ENCODE assay signal across 9 cellular contexts in the genomic region with DNA sequence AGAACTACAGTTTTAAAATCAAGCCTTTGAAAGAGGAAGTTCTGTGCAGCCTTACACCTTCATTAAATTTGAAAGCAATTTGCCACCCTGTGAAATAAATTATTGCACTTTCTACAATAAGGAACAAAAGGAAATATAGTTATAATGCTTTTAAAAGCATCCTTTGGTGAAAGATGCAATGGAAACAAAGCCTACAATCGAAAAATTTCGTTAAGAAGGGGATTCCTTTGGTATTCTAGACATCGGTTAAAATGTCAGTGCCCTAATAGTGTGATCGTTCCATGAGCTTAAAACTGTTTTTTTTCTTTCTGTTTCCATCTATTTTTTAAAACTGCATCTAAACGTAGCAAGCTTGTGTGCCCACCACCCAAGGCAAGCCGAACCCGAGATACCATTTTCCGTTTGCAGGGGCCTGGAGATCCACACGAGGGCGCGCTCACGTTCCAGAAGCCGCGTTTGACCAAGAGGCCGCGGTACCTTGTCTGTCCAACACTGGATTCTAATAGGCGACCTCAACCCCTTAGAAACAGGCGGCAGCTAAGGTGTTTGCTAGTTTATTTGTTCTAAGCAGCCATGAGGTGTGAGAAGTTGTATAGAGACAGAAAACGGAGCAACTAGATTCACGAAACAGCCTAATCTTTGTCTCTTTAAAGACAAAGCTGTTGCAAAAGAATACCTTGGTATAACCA. TPM values are rescaled to one million over a fixed set of nuclear protein-coding genes. Genes with fewer than 3 reads are reported as not detected.
A peak's percentile ranks its signal among the peaks of the same experiment; 100 is the strongest.
DNase-seq lines count a peak whose midpoint lies in the region; ATAC-seq and TF ChIP-seq lines count a peak whose summit lies in the region.
"Had no signal": no experiment of that assay in that cellular context is flagged by ENCODE, and none has a peak within 500 bp of the region (broad histone marks: within the 10 kb centered on the region; RNA-seq: fewer than 3 reads in every experiment).

No MANE protein-coding gene starts in this region.

- no peak for TF ChIP-seq POLR2A in right lobe of liver (IDR thresholded peaks at IDR 0.05)

- peaks cover 8 to 88% of the 10 kb centered on the region in 2 donors for H3K27me3 ChIP-seq in right lobe of liver

- no peak overlapping the region for H3K27ac ChIP-seq in right lobe of liver
- H3K27ac ChIP-seq: skin epidermis had no signal

- intact Hi-C loops in activated CD4-positive, alpha-beta T cell treated with anti-CD3 and anti-CD28 coated beads for 36 hours (cut with DNase I, micrococcal nuclease) = loop anchor here in 1 of 2 experiments (5.0 kb wide), 2 partner anchors 34 to 51 kb away; no protein-coding TSS in a partner anchor
- intact Hi-C loops in right lobe of liver (cut with DNase I) = no loop called here
- intact Hi-C loops in activated T-helper 2 cell treated with anti-CD3 and anti-CD28 coated beads, Interferon-gamma antibody, Interleukin-2, Interleukin-4, amounts not matched to agents 10 μg/mL and 5 μg/mL and 100 μg/mL, durations not matched to agents 14 hours and 24 hours and 36 hours (cut with micrococcal nuclease) = loop anchor here (2.0 kb wide), 3 partner anchors 14 to 32 kb away; a partner anchor contains a TSS

- no peak overlapping the region for H3K4me3 ChIP-seq in WI38 (ENCODE audit: low read depth, low read length)
- H3K4me3 ChIP-seq in right lobe of liver = no peak overlapping the region
- H3K4me3 ChIP-seq: skin epidermis had no signal

- H3K36me3 Mint-ChIP-seq in activated CD4-positive, alpha-beta T cell treated with anti-CD3 and anti-CD28 coated beads for 36 hours (ENCODE audit: low read depth) = no peaks in the 10 kb centered on the region
- H3K36me3 Mint-ChIP-seq in activated T-helper 2 cell treated with anti-CD3 and anti-CD28 coated beads, Interferon-gamma antibody, Interleukin-2, Interleukin-4, amounts not matched to agents 10 μg/mL and 5 μg/mL and 100 μg/mL, durations not matched to agents 14 hours and 24 hours and 36 hours (ENCODE audit: low read depth) = peaks cover 4% of the 10 kb centered on the region

- 7% methylated on average over 20 of the region's 20 CpGs for WGBS in right lobe of liver (ENCODE audit: insufficient coverage, low coverage, low lambda C conversion rate, missing lambda C conversion rate)

- CTCF ChIA-PET in activated CD4-positive, alpha-beta T cell treated with anti-CD3 and anti-CD28 coated beads for 36 hours (lab: Charles Lee) = interaction anchor here (0.5 to 2.7 kb wide), 11 partner anchors 9 to 1038 kb away, joined by 3 to 20 read pairs (median 5); no protein-coding TSS in a partner anchor

- H3K36me3 ChIP-seq in right lobe of liver = no peaks in the 10 kb centered on the region

- no peak overlapping the region for H3K4me3 Mint-ChIP-seq in activated CD4-positive, alpha-beta T cell treated with anti-CD3 and anti-CD28 coated beads for 36 hours
- H3K4me3 Mint-ChIP-seq in activated T-helper 2 cell treated with anti-CD3 and anti-CD28 coated beads, Interferon-gamma antibody, Interleukin-2, Interleukin-4, amounts not matched to agents 10 μg/mL and 5 μg/mL and 100 μg/mL, durations not matched to agents 14 hours and 24 hours and 36 hours (ENCODE audit: low read depth) = no peak overlapping the region

- H3K4me1 Mint-ChIP-seq in activated CD4-positive, alpha-beta T cell treated with anti-CD3 and anti-CD28 coated beads for 36 hours = peaks cover 13% of the 10 kb centered on the region
- H3K4me1 Mint-ChIP-seq in activated T-helper 2 cell treated with anti-CD3 and anti-CD28 coated beads, Interferon-gamma antibody, Interleukin-2, Interleukin-4, amounts not matched to agents 10 μg/mL and 5 μg/mL and 100 μg/mL, durations not matched to agents 14 hours and 24 hours and 36 hours (ENCODE audit: low read depth) = peaks cover 6% of the 10 kb centered on the region

- peak; percentile 73 for TF ChIP-seq CTCF in WI38 (IDR thresholded peaks at IDR 0.05; ENCODE audit: low read depth, low read length)
- TF ChIP-seq CTCF in right lobe of liver (IDR thresholded peaks at IDR 0.05) = peak; percentile 16 to 65 (median 52)

- H3K4me1 ChIP-seq in right lobe of liver = peaks cover 0 to 8% (median 0%) of the 10 kb centered on the region in 4 donors

- H3K9me3 ChIP-seq in right lobe of liver = no peaks in the 10 kb centered on the region

- peaks cover 70% of the 10 kb centered on the region for H3K27me3 Mint-ChIP-seq in activated CD4-positive, alpha-beta T cell treated with anti-CD3 and anti-CD28 coated beads for 36 hours
- peaks cover 73% of the 10 kb centered on the region for H3K27me3 Mint-ChIP-seq in activated T-helper 2 cell treated with anti-CD3 and anti-CD28 coated beads, Interferon-gamma antibody, Interleukin-2, Interleukin-4, amounts not matched to agents 10 μg/mL and 5 μg/mL and 100 μg/mL, durations not matched to agents 14 hours and 24 hours and 36 hours (ENCODE audit: low read depth)

- no peaks in the 10 kb centered on the region for H3K9me3 Mint-ChIP-seq in activated CD4-positive, alpha-beta T cell treated with anti-CD3 and anti-CD28 coated beads for 36 hours (ENCODE audit: low read depth)
- no peaks in the 10 kb centered on the region for H3K9me3 Mint-ChIP-seq in activated T-helper 2 cell treated with anti-CD3 and anti-CD28 coated beads, Interferon-gamma antibody, Interleukin-2, Interleukin-4, amounts not matched to agents 10 μg/mL and 5 μg/mL and 100 μg/mL, durations not matched to agents 14 hours and 24 hours and 36 hours

- POLR2A ChIA-PET in activated CD4-positive, alpha-beta T cell treated with anti-CD3 and anti-CD28 coated beads for 36 hours (lab: Charles Lee) = interaction anchor here (0.7 kb wide), 1 partner anchor 76 kb away, joined by 3 read pairs; no protein-coding TSS in a partner anchor

- peak; percentile 60 for DNase-seq in activated CD4-positive, alpha-beta T cell treated with anti-CD3 and anti-CD28 coated beads for 36 hours
- no peak for DNase-seq in activated CD4-positive, alpha-beta T cell treated with anti-CD3 and anti-CD28 coated beads for 1 hour
- DNase-seq in NAMALWA (ENCODE audit: low spot score) (peak; percentile 60), right lobe of liver (peak in 1 of 3 donors; percentile 55), C1 segment of cervical spinal cord (lab: John Stamatoyannopoulos, UW) (no peak)
- no peak for DNase-seq in stimulated activated CD4-positive, alpha-beta T cell treated with anti-CD3 and anti-CD28 coated beads, Interleukin-2, amount 100 ng/mL, for 24 hours
- no peak for DNase-seq in activated T-helper 2 cell treated with anti-CD3 and anti-CD28 coated beads, Interferon-gamma antibody, Interleukin-2, Interleukin-4, amounts not matched to agents 10 μg/mL and 5 μg/mL and 100 μg/mL, durations not matched to agents 14 hours and 24 hours and 36 hours (ENCODE audit: low spot score)

- no peak for ATAC-seq in activated CD4-positive, alpha-beta T cell treated with anti-CD3 and anti-CD28 coated beads for 36 hours
- peak; percentile 17 to 69 (median 54) for ATAC-seq in right lobe of liver

- no peak overlapping the region for H3K27ac Mint-ChIP-seq in activated CD4-positive, alpha-beta T cell treated with anti-CD3 and anti-CD28 coated beads for 36 hours
- no peak overlapping the region for H3K27ac Mint-ChIP-seq in activated T-helper 2 cell treated with anti-CD3 and anti-CD28 coated beads, Interferon-gamma antibody, Interleukin-2, Interleukin-4, amounts not matched to agents 10 μg/mL and 5 μg/mL and 100 μg/mL, durations not matched to agents 14 hours and 24 hours and 36 hours

RNA-seq across cellular contexts. Expression of a gene that starts 4.0 kb away (rescaled TPM):
- total RNA-seq in activated CD4-positive, alpha-beta T cell treated with anti-CD3 and anti-CD28 coated beads for 36 hours = not detected
- not detected for total RNA-seq in right lobe of liver
- total RNA-seq in activated T-helper 2 cell treated with anti-CD3 and anti-CD28 coated beads, Interferon-gamma antibody, Interleukin-2, Interleukin-4, amounts not matched to agents 10 μg/mL and 5 μg/mL and 100 μg/mL, durations not matched to agents 14 hours and 24 hours and 36 hours = not detected in 2 replicates

RNA-seq across cellular contexts. Expression of a gene that starts 5.5 kb away (rescaled TPM):
- total RNA-seq in activated CD4-positive, alpha-beta T cell treated with anti-CD3 and anti-CD28 coated beads for 36 hours = not detected
- total RNA-seq in right lobe of liver = not detected
- not detected in 2 replicates for total RNA-seq in activated T-helper 2 cell treated with anti-CD3 and anti-CD28 coated beads, Interferon-gamma antibody, Interleukin-2, Interleukin-4, amounts not matched to agents 10 μg/mL and 5 μg/mL and 100 μg/mL, durations not matched to agents 14 hours and 24 hours and 36 hours

RNA-seq across cellular contexts. Expression of a gene that starts 11.4 kb away (rescaled TPM):
- not detected for total RNA-seq in activated CD4-positive, alpha-beta T cell treated with anti-CD3 and anti-CD28 coated beads for 36 hours
- under 1 TPM in 1 of 6 experiments, not detected in 5; 0.25 TPM for total RNA-seq in right lobe of liver
- total RNA-seq in activated T-helper 2 cell treated with anti-CD3 and anti-CD28 coated beads, Interferon-gamma antibody, Interleukin-2, Interleukin-4, amounts not matched to agents 10 μg/mL and 5 μg/mL and 100 μg/mL, durations not matched to agents 14 hours and 24 hours and 36 hours = not detected in 2 replicates

RNA-seq across cellular contexts. Expression of a gene that starts 11.5 kb away (rescaled TPM):
- not detected for total RNA-seq in activated CD4-positive, alpha-beta T cell treated with anti-CD3 and anti-CD28 coated beads for 36 hours
- total RNA-seq in right lobe of liver = not detected
- not detected in 2 replicates for total RNA-seq in activated T-helper 2 cell treated with anti-CD3 and anti-CD28 coated beads, Interferon-gamma antibody, Interleukin-2, Interleukin-4, amounts not matched to agents 10 μg/mL and 5 μg/mL and 100 μg/mL, durations not matched to agents 14 hours and 24 hours and 36 hours

RNA-seq across cellular contexts. Expression of a gene that starts 18.4 kb away (rescaled TPM):
- total RNA-seq in activated CD4-positive, alpha-beta T cell treated with anti-CD3 and anti-CD28 coated beads for 36 hours = not detected
- total RNA-seq in right lobe of liver = under 1 TPM in 1 of 6 experiments, not detected in 5; 0.74 TPM
- not detected in 2 replicates for total RNA-seq in activated T-helper 2 cell treated with anti-CD3 and anti-CD28 coated beads, Interferon-gamma antibody, Interleukin-2, Interleukin-4, amounts not matched to agents 10 μg/mL and 5 μg/mL and 100 μg/mL, durations not matched to agents 14 hours and 24 hours and 36 hours

Comparison
In these comparisons a context has a peak if more than half of its experiments do, and no peak if none do; other contexts are left out.
1. DNase-seq: peak in activated CD4-positive, alpha-beta T cell treated with anti-CD3 and anti-CD28 coated beads for 36 hours (single experiment) and NAMALWA (single experiment); none in activated CD4-positive, alpha-beta T cell treated with anti-CD3 and anti-CD28 coated beads for 1 hour (single experiment), C1 segment of cervical spinal cord (0 of 14), stimulated activated CD4-positive, alpha-beta T cell treated with anti-CD3 and anti-CD28 coated beads, Interleukin-2, amount 100 ng/mL, for 24 hours (0 of 2) and activated T-helper 2 cell treated with anti-CD3 and anti-CD28 coated beads, Interferon-gamma antibody, Interleukin-2, Interleukin-4, amounts not matched to agents 10 μg/mL and 5 μg/mL and 100 μg/mL, durations not matched to agents 14 hours and 24 hours and 36 hours (single experiment).